ENCODE assay signal across 11 cellular contexts in the genomic region with DNA sequence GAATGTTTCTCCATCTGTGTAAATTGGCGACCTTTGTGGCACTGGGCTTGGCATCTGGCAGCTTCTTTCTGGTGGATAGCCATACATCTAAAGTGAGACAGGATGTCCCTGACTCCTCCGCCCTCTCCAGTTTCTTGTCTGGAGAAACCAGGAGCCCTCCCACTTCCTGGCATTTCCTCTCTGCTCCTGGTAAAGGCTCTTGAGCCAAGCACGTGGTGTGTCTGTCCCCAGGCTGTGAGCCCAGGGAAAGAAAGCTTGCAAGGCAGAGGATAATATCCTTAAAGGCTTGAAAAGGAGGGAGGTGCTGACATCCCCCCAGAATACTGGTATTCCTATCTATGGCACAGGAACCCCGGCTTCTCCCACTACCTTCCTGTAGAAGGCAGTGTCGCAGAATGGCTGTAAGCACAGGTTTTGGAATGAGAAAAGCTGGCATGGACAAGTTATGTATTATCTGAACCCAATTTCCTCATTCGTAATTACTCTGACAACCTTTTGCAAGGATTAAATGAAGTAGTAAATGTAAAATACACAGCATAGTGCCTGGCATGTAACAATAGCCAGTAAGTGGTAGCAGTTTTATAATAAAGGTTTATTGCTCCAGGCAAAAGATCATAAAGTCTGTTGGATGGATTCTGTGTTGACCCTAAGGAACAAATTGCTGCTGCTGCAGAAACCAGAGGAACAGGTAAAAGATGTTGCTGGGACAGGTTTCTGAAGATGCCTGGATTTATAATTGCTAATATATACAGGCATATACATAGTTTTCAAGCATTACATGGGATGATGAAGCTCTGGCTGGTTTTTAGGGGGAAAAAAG. TPM values are rescaled to one million over a fixed set of nuclear protein-coding genes. Genes with fewer than 3 reads are reported as not detected.
DNase-seq lines count a peak whose midpoint lies in the region; ATAC-seq and TF ChIP-seq lines count a peak whose summit lies in the region.
"Had no signal": no experiment of that assay in that cellular context is flagged by ENCODE, and none has a peak within 500 bp of the region (broad histone marks: within the 10 kb centered on the region; RNA-seq: fewer than 3 reads in every experiment).

No MANE protein-coding gene starts in this region.

- in situ Hi-C loops in astrocyte of the spinal cord (cut with HindIII; ENCODE audit: low sequenced_read_pairs) (no loop called here), gastrocnemius medialis (cut with MboI; ENCODE audit: low sequenced_read_pairs in 4 of 4) (no loop called here)

- no peak overlapping the region for H3K27ac Mint-ChIP-seq in immature natural killer cell

- peaks cover 0 to 8% of the 10 kb centered on the region in 2 donors for H3K4me1 Mint-ChIP-seq in immature natural killer cell
- H3K4me1 Mint-ChIP-seq: brain; naive thymus-derived CD8-positive, alpha-beta T cell had no signal

- no peaks in the 10 kb centered on the region for H3K9me3 ChIP-seq in gastrocnemius medialis

- no peak for TF ChIP-seq POLR2A in gastrocnemius medialis (IDR thresholded peaks at IDR 0.05)

- H3K27ac ChIP-seq in gastrocnemius medialis, result peak overlapping the region; percentile 10 to 75 (median 66)

- no peak overlapping the region for H3K4me3 ChIP-seq in astrocyte of the spinal cord (ENCODE audit: low read depth, low read length)
- no peak overlapping the region for H3K4me3 ChIP-seq in gastrocnemius medialis

- H3K27me3 ChIP-seq in gastrocnemius medialis, result no peaks in the 10 kb centered on the region

- no peaks in the 10 kb centered on the region for H3K36me3 ChIP-seq in gastrocnemius medialis

- H3K36me3 Mint-ChIP-seq in immature natural killer cell, result no peaks in the 10 kb centered on the region
- H3K36me3 Mint-ChIP-seq: brain; naive thymus-derived CD8-positive, alpha-beta T cell had no signal

- no peak for TF ChIP-seq CTCF in astrocyte of the spinal cord (IDR thresholded peaks at IDR 0.05; ENCODE audit: low read depth, low read length)
- no peak for TF ChIP-seq CTCF in gastrocnemius medialis (IDR thresholded peaks at IDR 0.05 in 4 of 5, conservative IDR thresholded peaks at IDR 0.05 in 1 of 5)

- peak; percentile 81 for ATAC-seq in left ventricle myocardium superior
- ATAC-seq in gastrocnemius medialis, result peak; percentile 78 to 84
- no peak for ATAC-seq in GM19023 (IDR thresholded peaks at IDR 0.05; ENCODE audit: unreplicated experiment)
- no peak for ATAC-seq in HG03097 (IDR thresholded peaks at IDR 0.05; ENCODE audit: low FRiP score, unreplicated experiment)
- ATAC-seq: naive thymus-derived CD8-positive, alpha-beta T cell had no signal

- H3K9me3 Mint-ChIP-seq in immature natural killer cell, result no peaks in the 10 kb centered on the region
- H3K9me3 Mint-ChIP-seq: brain; naive thymus-derived CD8-positive, alpha-beta T cell had no signal

- DNase-seq in GM03348 (ENCODE audit: low spot score) (peak; percentile 85), astrocyte of the spinal cord (ENCODE audit: low read depth, low spot score) (peak; percentile 4), left ventricle myocardium superior (peak; percentile 57), gastrocnemius medialis (peak; percentile 48 to 73), HPDE6-E6E7 (ENCODE audit: extremely low spot score) (no peak), immature natural killer cell (no peak)
- DNase-seq: naive thymus-derived CD8-positive, alpha-beta T cell; NCI-H1436 had no signal

- peaks cover 2 to 10% (median 2%) of the 10 kb centered on the region in 3 donors for H3K27me3 Mint-ChIP-seq in immature natural killer cell (ENCODE audit: low read depth in 3 of 3)
- H3K27me3 Mint-ChIP-seq: naive thymus-derived CD8-positive, alpha-beta T cell had no signal

- no peak overlapping the region for H3K4me3 Mint-ChIP-seq in immature natural killer cell
- H3K4me3 Mint-ChIP-seq: brain; naive thymus-derived CD8-positive, alpha-beta T cell had no signal

- H3K4me1 ChIP-seq in gastrocnemius medialis, result peaks cover 22 to 36% of the 10 kb centered on the region in 2 donors

- intact Hi-C loops in left ventricle myocardium superior (cut with micrococcal nuclease), result no loop called here
- intact Hi-C loops in gastrocnemius medialis (cut with DNase I; ENCODE audit: low total_unique reads), result no loop called here

RNA-seq across cellular contexts. Expression of gene ACSL5, which starts 11.8 kb away (rescaled TPM):
- total RNA-seq in left ventricle myocardium superior, result 6.3 TPM
- total RNA-seq in gastrocnemius medialis, result 1 to 10 TPM; 2.2 to 4.1 (median 3.1) TPM
- 10 to 100 TPM; 63.9 to 86.5 (median 78.4) TPM for polyA plus RNA-seq in immature natural killer cell

Comparison
In these comparisons a context has a peak if more than half of its experiments do, and no peak if none do; other contexts are left out.
1. DNase-seq: peak in GM03348 (single experiment), astrocyte of the spinal cord (single experiment), left ventricle myocardium superior (single experiment) and gastrocnemius medialis (2 of 2); none in HPDE6-E6E7 (single experiment) and immature natural killer cell (0 of 3).
2. ATAC-seq: peak in left ventricle myocardium superior (single experiment) and gastrocnemius medialis (2 of 2); none in GM19023 (single experiment) and HG03097 (single experiment).